27 cellular contexts compared by ENCODE assay signal in genomic region chr15:58292761-58293175, GRCh38.
DNase-seq lines count a peak whose midpoint lies in the region; ATAC-seq, FAIRE-seq and TF ChIP-seq lines count a peak whose summit lies in the region.
"Had no signal": no experiment of that assay in that cellular context is flagged by ENCODE, and none has a peak within 500 bp of the region (broad histone marks: within the 10 kb centered on the region; RNA-seq: fewer than 3 reads in every experiment).

No MANE protein-coding gene starts in this region.

- 82 to 93% (median 88%) methylated on average over 3 of the region's 3 CpGs for WGBS in small intestine, 3 donors

- H3K9me3 Mint-ChIP-seq in activated T-cell treated with anti-CD3 and anti-CD28 coated beads, Interleukin-2, amount 50 U/mL, for 72 hours = peaks cover 1 to 11% of the 10 kb centered on the region in 2 donors
- H3K9me3 Mint-ChIP-seq: natural killer cell treated with Interleukin-12 subunit alpha and Interleukin-12 subunit beta and Interleukin-15 and Interleukin-18, amount 100 ng/mL, for 72 hours had no signal

- no peak for TF ChIP-seq CTCF in retinal pigment epithelial cell (conservative IDR thresholded peaks at IDR 0.05; ENCODE audit: low read depth, low read length)

- no peaks in the 10 kb centered on the region for H3K27me3 Mint-ChIP-seq in activated T-cell treated with anti-CD3 and anti-CD28 coated beads, Interleukin-2, amount 50 U/mL, for 72 hours (ENCODE audit: low read depth)
- H3K27me3 Mint-ChIP-seq: natural killer cell treated with Interleukin-12 subunit alpha and Interleukin-12 subunit beta and Interleukin-15 and Interleukin-18, amount 100 ng/mL, for 72 hours had no signal

- H3K36me3 Mint-ChIP-seq in activated T-cell treated with anti-CD3 and anti-CD28 coated beads, Interleukin-2, amount 50 U/mL, for 72 hours (ENCODE audit: insufficient read depth in 2 of 2) = peaks cover 5 to 20% of the 10 kb centered on the region in 2 donors

- H3K27me3 ChIP-seq in small intestine (ENCODE audit: control insufficient read depth in 2 of 2, insufficient read depth in 2 of 2, low read length in 2 of 2) = no peaks in the 10 kb centered on the region
- H3K27me3 ChIP-seq: BLaER1, cardiac muscle cell, heart right ventricle, ovary, right atrium auricular region, suprapubic skin, uterus had no signal

- peaks cover 0 to 2% of the 10 kb centered on the region in 2 donors for H3K4me1 ChIP-seq in small intestine (ENCODE audit: control insufficient read depth in 2 of 2, insufficient read depth in 1 of 2, low read depth in 1 of 2, low read length in 1 of 2)
- H3K4me1 ChIP-seq: right atrium auricular region, suprapubic skin, uterus had no signal

- no peaks in the 10 kb centered on the region for H3K9me3 ChIP-seq in small intestine (ENCODE audit: control insufficient read depth, low read depth)
- H3K9me3 ChIP-seq: ovary, suprapubic skin, uterus had no signal

- no peak overlapping the region for H3K4me3 ChIP-seq in retinal pigment epithelial cell (ENCODE audit: low read length)
- no peak overlapping the region for H3K4me3 ChIP-seq in small intestine (ENCODE audit: low read depth in 1 of 2, low read length in 2 of 2)
- H3K4me3 ChIP-seq: BLaER1, cardiac muscle cell, heart right ventricle, left ventricle myocardium inferior, ovary, right atrium auricular region, suprapubic skin, uterus had no signal

- no peak for DNase-seq in activated T-cell treated with anti-CD3 and anti-CD28 coated beads, Interleukin-2, amount 50 U/mL, for 72 hours
- DNase-seq in activated T-cell treated with anti-CD3 and anti-CD28 coated beads, Interleukin-2, amount 50 U/mL, for 48 hours = no peak
- DNase-seq in M059J (ENCODE audit: low read depth) = peak; percentile 5
- DNase-seq in amniotic epithelial cell (ENCODE audit: low read depth) = peak; percentile 37
- peak; percentile 30 for DNase-seq in retinal pigment epithelial cell (ENCODE audit: low read depth)
- DNase-seq in small intestine = no peak
- DNase-seq: ACHN; activated T-cell treated with anti-CD3 and anti-CD28 coated beads, Interleukin-2, amount 50 U/mL, for 4 hours; COR-L47; dermis blood vessel endothelial cell; foreskin fibroblast; heart right ventricle; left ventricle myocardium inferior; NCI-H1092; NCI-H2081; NCI-H345; ovary; uterus had no signal

- no peaks in the 10 kb centered on the region for H3K36me3 ChIP-seq in small intestine (ENCODE audit: control insufficient read depth in 2 of 2, insufficient read depth in 2 of 2, low read length in 2 of 2)
- H3K36me3 ChIP-seq: BLaER1, cardiac muscle cell, heart right ventricle, left ventricle myocardium inferior, ovary, right atrium auricular region, suprapubic skin, uterus had no signal

- peak overlapping the region; percentile 2 to 9 for H3K4me3 Mint-ChIP-seq in activated T-cell treated with anti-CD3 and anti-CD28 coated beads, Interleukin-2, amount 50 U/mL, for 72 hours
- H3K4me3 Mint-ChIP-seq: activated T-cell treated with anti-CD3 and anti-CD28 coated beads, Interleukin-2, amount 50 U/mL, for 4 hours; natural killer cell treated with Interleukin-12 subunit alpha and Interleukin-12 subunit beta and Interleukin-15 and Interleukin-18, amount 100 ng/mL, for 72 hours had no signal

- peak overlapping the region; percentile 6 for H3K27ac Mint-ChIP-seq in activated T-cell treated with anti-CD3 and anti-CD28 coated beads, Interleukin-2, amount 50 U/mL, for 72 hours
- H3K27ac Mint-ChIP-seq: natural killer cell treated with Interleukin-12 subunit alpha and Interleukin-12 subunit beta and Interleukin-15 and Interleukin-18, amount 100 ng/mL, for 72 hours had no signal

- peak in 1 of 2 donors; percentile 54 for ATAC-seq in activated T-cell treated with anti-CD3 and anti-CD28 coated beads, Interleukin-2, amount 50 U/mL, for 72 hours (replicated peaks in 1 of 2)
- ATAC-seq in HG03520 (IDR thresholded peaks at IDR 0.05; ENCODE audit: unreplicated experiment) (no peak), GM21723 (IDR thresholded peaks at IDR 0.05; ENCODE audit: unreplicated experiment) (no peak)
- ATAC-seq: heart right ventricle; natural killer cell treated with Interleukin-12 subunit alpha and Interleukin-12 subunit beta and Interleukin-15 and Interleukin-18, amount 100 ng/mL, for 72 hours had no signal

- peaks cover 52% of the 10 kb centered on the region for H3K4me1 Mint-ChIP-seq in activated T-cell treated with anti-CD3 and anti-CD28 coated beads, Interleukin-2, amount 50 U/mL, for 72 hours (ENCODE audit: low read depth)

- H3K27ac ChIP-seq in small intestine (ENCODE audit: low read depth in 1 of 2, low read length in 1 of 2) = no peak overlapping the region
- H3K27ac ChIP-seq: BLaER1, cardiac muscle cell, heart right ventricle, left ventricle myocardium inferior, ovary, right atrium auricular region, suprapubic skin, uterus had no signal

- FAIRE-seq in small intestine (lab: Jason Lieb, UNC) = no peak
- FAIRE-seq: GM19239, RCC 7860 had no signal

Comparison
In these comparisons a context has a peak if more than half of its experiments do, and no peak if none do; other contexts are left out.
1. DNase-seq: peak in M059J (single experiment), amniotic epithelial cell (single experiment) and retinal pigment epithelial cell (single experiment); none in activated T-cell treated with anti-CD3 and anti-CD28 coated beads, Interleukin-2, amount 50 U/mL, for 72 hours (0 of 2), activated T-cell treated with anti-CD3 and anti-CD28 coated beads, Interleukin-2, amount 50 U/mL, for 48 hours (0 of 2) and small intestine (single experiment).